8 cellular contexts compared by ENCODE assay signal in genomic region chr4:2009651-2010233, GRCh38. TPM values are rescaled to one million over a fixed set of nuclear protein-coding genes. Genes with fewer than 3 reads are reported as not detected.
A peak's percentile ranks its signal among the peaks of the same experiment; 100 is the strongest.
DNase-seq lines count a peak whose midpoint lies in the region; ATAC-seq and TF ChIP-seq lines count a peak whose summit lies in the region.

No MANE protein-coding gene starts in this region.

- intact Hi-C loops in naive thymus-derived CD4-positive, alpha-beta T cell (cut with micrococcal nuclease) = loop anchor here (1.0 to 5.0 kb wide), 19 partner anchors 31 to 1065 kb away; partner anchors contain the start of genes CFAP99 (in 2 of the 2), HAUS3 (in 2 of the 2), LETM1 (in 2 of the 2) and POLN (in 2 of the 2)

- peak; percentile 12 for ATAC-seq in HG03575 (IDR thresholded peaks at IDR 0.05; ENCODE audit: extremely low read depth, insufficient number of reproducible peaks, low FRiP score, unreplicated experiment)
- peak; percentile 45 for ATAC-seq in naive thymus-derived CD4-positive, alpha-beta T cell
- no peak for ATAC-seq in HG03521 (IDR thresholded peaks at IDR 0.05; ENCODE audit: unreplicated experiment)

- DNase-seq in GF-D8 (lab: John Stamatoyannopoulos, UW) (peak; percentile 71), fibroblast of lung (ENCODE audit: low read depth in 2 of 2) (peak; percentile 49 to 53), superior temporal gyrus (ENCODE audit: extremely low spot score) (peak; percentile 50)
- DNase-seq in activated T-helper 1 cell treated with anti-CD3 and anti-CD28 coated beads, Interleukin-2, amount 50 U/mL, for 16 hours (ENCODE audit: low read depth in 1 of 2, low spot score in 1 of 2) = peak; percentile 10 to 31
- DNase-seq in naive thymus-derived CD4-positive, alpha-beta T cell = peak; percentile 40 to 64 (median 55)

- H3K27ac ChIP-seq in OCI-LY1 (ENCODE audit: low read depth, low read length, poor library complexity, severe bottlenecking) = no peak overlapping the region
- H3K27ac ChIP-seq in fibroblast of lung (ENCODE audit: insufficient read depth, low read length) = peak overlapping the region; percentile 33
- peak overlapping the region; percentile 99 for H3K27ac ChIP-seq in naive thymus-derived CD4-positive, alpha-beta T cell (ENCODE audit: low read depth, low read length)

- H4K20me1 ChIP-seq in OCI-LY1 (ENCODE audit: insufficient read depth, low read length) (no peaks in the 10 kb centered on the region), fibroblast of lung (ENCODE audit: control insufficient read depth, extremely low read depth, insufficient read depth, low read length) (no peaks in the 10 kb centered on the region)

- peak overlapping the region; percentile 81 for H3K4me3 ChIP-seq in OCI-LY1 (ENCODE audit: low read depth, low read length, poor library complexity, severe bottlenecking)
- H3K4me3 ChIP-seq in fibroblast of lung (replicated peaks in 1 of 4; ENCODE audit: control extremely low read depth in 1 of 4, insufficient read depth in 1 of 4, low read depth in 3 of 4, low read length in 4 of 4) = peak overlapping the region in 3 of 4 experiments; percentile 81 to 96 (median 82)
- H3K4me3 ChIP-seq in naive thymus-derived CD4-positive, alpha-beta T cell (ENCODE audit: low read length) = peak overlapping the region; percentile 96

- peak overlapping the region; percentile 91 to 99 (median 96) for H3K27ac Mint-ChIP-seq in naive thymus-derived CD4-positive, alpha-beta T cell

- H3K9me3 Mint-ChIP-seq in naive thymus-derived CD4-positive, alpha-beta T cell = peaks cover 0 to 2% (median 0%) of the 10 kb centered on the region in 11 donors

- H3K9ac ChIP-seq in OCI-LY1 (ENCODE audit: low read length) (peak overlapping the region; percentile 77), fibroblast of lung (ENCODE audit: insufficient read depth, low read length) (peak overlapping the region; percentile 94)

- no peaks in the 10 kb centered on the region for H3K9me2 ChIP-seq in OCI-LY1 (ENCODE audit: low read depth, low read length)

- H3K4me1 ChIP-seq in OCI-LY1 (ENCODE audit: insufficient read depth, low read length, severe bottlenecking) (peaks cover 17% of the 10 kb centered on the region), fibroblast of lung (ENCODE audit: control insufficient read depth, extremely low read depth, insufficient read depth, low read length) (no peaks in the 10 kb centered on the region)
- peaks cover 13 to 24% of the 10 kb centered on the region in 2 donors for H3K4me1 ChIP-seq in naive thymus-derived CD4-positive, alpha-beta T cell (ENCODE audit: control insufficient read depth in 2 of 2, insufficient read depth in 2 of 2, low read length in 2 of 2)

- H3K36me3 Mint-ChIP-seq in naive thymus-derived CD4-positive, alpha-beta T cell = peaks cover 0 to 16% (median 5%) of the 10 kb centered on the region in 5 donors

- H3K4me3 Mint-ChIP-seq in naive thymus-derived CD4-positive, alpha-beta T cell = peak overlapping the region; percentile 81 to 96 (median 92)

- CTCF ChIA-PET in naive thymus-derived CD4-positive, alpha-beta T cell (lab: Charles Lee) = no interaction called here

- H3K4me1 Mint-ChIP-seq in naive thymus-derived CD4-positive, alpha-beta T cell = peaks cover 30 to 38% (median 34%) of the 10 kb centered on the region in 7 donors

- H3K4me2 ChIP-seq in OCI-LY1 (ENCODE audit: low read length) (peak overlapping the region; percentile 77), fibroblast of lung (ENCODE audit: extremely low read depth, insufficient read depth, low read length) (peak overlapping the region; percentile 67)

- peaks cover 11% of the 10 kb centered on the region; the same call in 1 of the 2 replicates for H3K36me3 ChIP-seq in OCI-LY1 (ENCODE audit: insufficient read depth, low read length)
- peaks cover 2% of the 10 kb centered on the region for H3K36me3 ChIP-seq in fibroblast of lung (ENCODE audit: control insufficient read depth, insufficient read depth, low read length)
- peaks cover 0 to 7% (median 0%) of the 10 kb centered on the region in 3 experiments for H3K36me3 ChIP-seq in naive thymus-derived CD4-positive, alpha-beta T cell (ENCODE audit: control insufficient read depth in 2 of 3, insufficient read depth in 3 of 3, low read length in 3 of 3)

- H3K27me3 ChIP-seq in OCI-LY1 (ENCODE audit: insufficient read depth, low read length) (no peaks in the 10 kb centered on the region), fibroblast of lung (ENCODE audit: control insufficient read depth, insufficient read depth, low read length) (no peaks in the 10 kb centered on the region)
- no peaks in the 10 kb centered on the region for H3K27me3 ChIP-seq in naive thymus-derived CD4-positive, alpha-beta T cell (ENCODE audit: control insufficient read depth in 2 of 2, insufficient read depth in 2 of 2, low read length in 2 of 2)

- no peaks in the 10 kb centered on the region for H3F3A ChIP-seq in OCI-LY1 (ENCODE audit: insufficient read depth, low read length)

- no peaks in the 10 kb centered on the region for H3K9me3 ChIP-seq in OCI-LY1 (ENCODE audit: low read length)
- H3K9me3 ChIP-seq in fibroblast of lung (ENCODE audit: control insufficient read depth, insufficient read depth, low read depth, low read length) = no peaks in the 10 kb centered on the region
- H3K9me3 ChIP-seq in naive thymus-derived CD4-positive, alpha-beta T cell (ENCODE audit: control insufficient read depth in 2 of 3, low read length in 3 of 3) = no peaks in the 10 kb centered on the region

- H2AFZ ChIP-seq in OCI-LY1 (ENCODE audit: low read length) = no peak overlapping the region
- peak overlapping the region; percentile 46 for H2AFZ ChIP-seq in fibroblast of lung (ENCODE audit: low read length)

- POLR2A ChIA-PET in naive thymus-derived CD4-positive, alpha-beta T cell (lab: Charles Lee) = interaction anchor here (0.6 to 2.2 kb wide), 13 partner anchors 13 to 1076 kb away, joined by 3 to 12 read pairs (median 3); partner anchors contain the start of genes HAUS3, NSD2 and POLN

- H3K27me3 Mint-ChIP-seq in naive thymus-derived CD4-positive, alpha-beta T cell = peaks cover 0 to 23% (median 0%) of the 10 kb centered on the region in 5 donors

- TF ChIP-seq CTCF in OCI-LY1 (IDR thresholded peaks at IDR 0.05; ENCODE audit: low read length) (no peak), fibroblast of lung (conservative IDR thresholded peaks at IDR 0.05 in 1 of 2, IDR thresholded peaks at IDR 0.05 in 1 of 2; ENCODE audit: low read depth in 1 of 2, low read length in 2 of 2) (peak; percentile 16 to 21)

- H3K79me2 ChIP-seq in OCI-LY1 (ENCODE audit: insufficient read depth, low read length) = peaks cover 28% of the 10 kb centered on the region
- peaks cover 32% of the 10 kb centered on the region for H3K79me2 ChIP-seq in fibroblast of lung (ENCODE audit: control insufficient read depth, insufficient read depth, low read length)

RNA-seq across cellular contexts. Expression of gene NELFA, which starts 1.0 kb away (rescaled TPM):
- total RNA-seq in fibroblast of lung = 12.1 and 15.2 TPM in 2 replicates
- 7.4 and 7.8 TPM in 2 replicates for polyA plus RNA-seq in fibroblast of lung
- 14.5 and 18.3 TPM in 2 replicates for polyA plus RNA-seq in fibroblast of lung (2012)
- polyA minus RNA-seq in fibroblast of lung (ENCODE audit: low replicate concordance) = 12.5 and 12.9 TPM in 2 replicates
- 10 to 100 TPM; 32.7 to 50.1 (median 43.6) TPM for total RNA-seq in naive thymus-derived CD4-positive, alpha-beta T cell
- 10 to 100 TPM; 29.2 to 41.1 TPM for polyA plus RNA-seq in naive thymus-derived CD4-positive, alpha-beta T cell

RNA-seq across cellular contexts. Expression of gene NAT8L, which starts 49.4 kb away (rescaled TPM):
- total RNA-seq in fibroblast of lung = 0.17 and 0.26 TPM in 2 replicates
- polyA plus RNA-seq in fibroblast of lung = 0.01 and 0.06 TPM in 2 replicates
- 0.02 and 0.22 TPM in 2 replicates for polyA plus RNA-seq in fibroblast of lung (2012)
- 0.04 TPM in 1 of 2 replicates, not detected in the other for polyA minus RNA-seq in fibroblast of lung (ENCODE audit: low replicate concordance)
- total RNA-seq in naive thymus-derived CD4-positive, alpha-beta T cell = 1 to 10 TPM in 1 of 5 experiments, under 1 TPM in 2, not detected in 2; 0.11 to 7.2 (median 0.24) TPM
- polyA plus RNA-seq in naive thymus-derived CD4-positive, alpha-beta T cell = not detected

Comparison
In these comparisons a context has a peak if more than half of its experiments do, and no peak if none do; other contexts are left out.
1. DNase-seq: peak in every context shown above with its lines; median percentile 71 in GF-D8; 55 in naive thymus-derived CD4-positive, alpha-beta T cell; 51 in fibroblast of lung; 50 in superior temporal gyrus; 20 in activated T-helper 1 cell treated with anti-CD3 and anti-CD28 coated beads, Interleukin-2, amount 50 U/mL, for 16 hours.